10 cellular contexts compared by ENCODE assay signal in genomic region chr11:67370351-67371076, GRCh38. TPM values are rescaled to one million over a fixed set of nuclear protein-coding genes. Genes with fewer than 3 reads are reported as not detected.
DNase-seq lines count a peak whose midpoint lies in the region; ATAC-seq and TF ChIP-seq lines count a peak whose summit lies in the region.
"Had no signal": no experiment of that assay in that cellular context is flagged by ENCODE, and none has a peak within 500 bp of the region (broad histone marks: within the 10 kb centered on the region; RNA-seq: fewer than 3 reads in every experiment).

No MANE protein-coding gene starts in this region.

- TF ChIP-seq CTCF in BJ (IDR thresholded peaks at IDR 0.05; ENCODE audit: insufficient read depth, low read depth, low read length) = no peak
- no peak for TF ChIP-seq CTCF in endothelial cell (IDR thresholded peaks at IDR 0.05; ENCODE audit: unreplicated experiment)

- H3K4me1 Mint-ChIP-seq in endothelial cell (ENCODE audit: unreplicated experiment) = peaks cover 49% of the 10 kb centered on the region

- H3K79me1 ChIP-seq in neuronal stem cell (ENCODE audit: low read depth, low read length) = peaks cover 10% of the 10 kb centered on the region

- DNase-seq in BJ (ENCODE audit: low read depth) (no peak), LHCN-M2 (ENCODE audit: low read depth) (peak; percentile 85), endothelial cell (ENCODE audit: low spot score) (no peak), neuronal stem cell (ENCODE audit: low spot score) (no peak), DMS79 (lab: John Stamatoyannopoulos, UW) (no peak)
- DNase-seq: cortex of kidney, left ventricle myocardium superior had no signal

- peaks cover 30 to 38% of the 10 kb centered on the region in 2 donors for H3K4me1 ChIP-seq in neuronal stem cell (ENCODE audit: control insufficient read depth in 2 of 2, insufficient read depth in 1 of 2, low read depth in 1 of 2, low read length in 2 of 2)

- H2BK5ac ChIP-seq in neuronal stem cell (ENCODE audit: low read length) = no peak overlapping the region

- H2BK15ac ChIP-seq in neuronal stem cell (ENCODE audit: low read length) = peak overlapping the region; percentile 87

- H3K4me3 Mint-ChIP-seq in endothelial cell (ENCODE audit: unreplicated experiment) = peak overlapping the region; percentile 23

- no peak overlapping the region for H2AFZ ChIP-seq in neuronal stem cell (ENCODE audit: low read length)

- CTCF ChIA-PET in BJ (lab: Yijun Ruan, JAX) = interaction anchor here (0.6 to 24.6 kb wide), 12 partner anchors 11 to 213 kb away, joined by 3 to 892 read pairs (median 5); partner anchors contain the start of genes GSTP1, POLD4, PPP1CA and RAD9A

- peak overlapping the region; percentile 16 for H2AK5ac ChIP-seq in neuronal stem cell (ENCODE audit: low read depth, low read length)

- H3K27me3 ChIP-seq in BJ (ENCODE audit: control insufficient read depth, insufficient read depth, low read length) (no peaks in the 10 kb centered on the region), neuronal stem cell (ENCODE audit: control insufficient read depth in 3 of 3, insufficient read depth in 3 of 3, low read depth in 1 of 3, low read length in 3 of 3) (peaks cover 0 to 6% (median 0%) of the 10 kb centered on the region in 3 experiments)

- POLR2A ChIA-PET in BJ (lab: Charles Lee) = no interaction called here

- H2BK120ac ChIP-seq in neuronal stem cell (ENCODE audit: low read depth, low read length) = peak overlapping the region; percentile 34

- H3K4me3 ChIP-seq in BJ (ENCODE audit: low read depth, low read length) = peak overlapping the region; percentile 15
- no peak overlapping the region for H3K4me3 ChIP-seq in neuronal stem cell (ENCODE audit: low read length in 2 of 2)

- no peak overlapping the region for H4K8ac ChIP-seq in neuronal stem cell (ENCODE audit: low read depth, low read length)

- peak overlapping the region; percentile 57 for H3K18ac ChIP-seq in neuronal stem cell (ENCODE audit: low read length)

- peaks cover 19% of the 10 kb centered on the region for H3K27me3 Mint-ChIP-seq in endothelial cell (ENCODE audit: unreplicated experiment)

- no peak overlapping the region for H4K91ac ChIP-seq in neuronal stem cell (ENCODE audit: low read depth, low read length, poor library complexity)

- peak overlapping the region; percentile 33 for H2BK12ac ChIP-seq in neuronal stem cell (ENCODE audit: low read length)

- H3K23ac ChIP-seq in neuronal stem cell (ENCODE audit: low read depth, low read length, poor library complexity) = no peak overlapping the region

- H3K9me3 Mint-ChIP-seq in endothelial cell (ENCODE audit: unreplicated experiment) = no peaks in the 10 kb centered on the region

- H3K9ac ChIP-seq in neuronal stem cell (ENCODE audit: low read depth, low read length, poor library complexity) = peak overlapping the region; percentile 71

- peaks cover 5% of the 10 kb centered on the region for H3K36me3 ChIP-seq in BJ (ENCODE audit: control insufficient read depth, insufficient read depth, low read length)
- peaks cover 0 to 4% of the 10 kb centered on the region in 2 donors for H3K36me3 ChIP-seq in neuronal stem cell (replicated peaks in 1 of 2; ENCODE audit: control insufficient read depth in 2 of 2, insufficient read depth in 2 of 2, low read length in 2 of 2)

- ATAC-seq in GM19328 (IDR thresholded peaks at IDR 0.05; ENCODE audit: unreplicated experiment) = no peak
- no peak for ATAC-seq in HG03175 (IDR thresholded peaks at IDR 0.05; ENCODE audit: unreplicated experiment)
- ATAC-seq in HG03378 (IDR thresholded peaks at IDR 0.05; ENCODE audit: unreplicated experiment) = no peak

- H3K4ac ChIP-seq in neuronal stem cell (ENCODE audit: low read length) = no peak overlapping the region

- no peak overlapping the region for H3K27ac Mint-ChIP-seq in endothelial cell (ENCODE audit: unreplicated experiment)

- no CpG with 5 or more reads among the region's 14 CpGs for WGBS in neuronal stem cell (ENCODE audit: extremely low coverage in 2 of 2, insufficient read length in 2 of 2, insufficient replicate concordance in 1 of 2), 2 donors

- H3K14ac ChIP-seq in neuronal stem cell (ENCODE audit: low read length) = no peak overlapping the region

- no peak overlapping the region for H3K27ac ChIP-seq in neuronal stem cell (replicated peaks; ENCODE audit: low read length)

- no peak overlapping the region for H3K4me2 ChIP-seq in neuronal stem cell (ENCODE audit: insufficient read depth, low read length, poor library complexity, severe bottlenecking)

- H3K36me3 Mint-ChIP-seq in endothelial cell (ENCODE audit: low read depth, unreplicated experiment) = peaks cover 22% of the 10 kb centered on the region

- H3K9me3 ChIP-seq in neuronal stem cell (replicated peaks in 1 of 2; ENCODE audit: control insufficient read depth in 2 of 2, insufficient read depth in 1 of 2, low read depth in 1 of 2, low read length in 2 of 2) = no peaks in the 10 kb centered on the region

RNA-seq across cellular contexts. Expression of gene CLCF1, which starts 2.9 kb away (rescaled TPM):
- 13.9 and 21.3 TPM in 2 replicates for polyA plus RNA-seq in BJ (2011; rRNA removed)
- 9.8 and 11.6 TPM in 2 replicates for polyA minus RNA-seq in BJ (2011; rRNA and poly(A)+ RNA removed)
- total RNA-seq in LHCN-M2 (2014; rRNA removed) = 16.1 and 19.8 TPM in 2 replicates
- 9.9 TPM for polyA plus RNA-seq in LHCN-M2 (2012)
- total RNA-seq in endothelial cell (ENCODE audit: unreplicated experiment) = 12.6 TPM
- polyA plus RNA-seq in neuronal stem cell (2013, experiment 1 of 2) = 3.4 TPM
- 3.3 TPM for polyA plus RNA-seq in neuronal stem cell (2013, experiment 2 of 2)

RNA-seq across cellular contexts. Expression of gene POLD4, which starts 17.2 kb away (rescaled TPM):
- polyA plus RNA-seq in BJ (2011; rRNA removed) = 95.6 and 119 TPM in 2 replicates
- polyA minus RNA-seq in BJ (2011; rRNA and poly(A)+ RNA removed) = 14.4 and 21.1 TPM in 2 replicates
- 114 and 138 TPM in 2 replicates for total RNA-seq in LHCN-M2 (2014; rRNA removed)
- 172 TPM for polyA plus RNA-seq in LHCN-M2 (2012)
- total RNA-seq in endothelial cell (ENCODE audit: unreplicated experiment) = 92.1 TPM
- 11.9 TPM for polyA plus RNA-seq in neuronal stem cell (2013, experiment 1 of 2)
- polyA plus RNA-seq in neuronal stem cell (2013, experiment 2 of 2) = 10.9 TPM

RNA-seq across cellular contexts. Expression of gene RAD9A, which starts 21.3 kb away (rescaled TPM):
- 5.9 and 10.7 TPM in 2 replicates for polyA plus RNA-seq in BJ (2011; rRNA removed)
- polyA minus RNA-seq in BJ (2011; rRNA and poly(A)+ RNA removed) = 1.9 and 2.5 TPM in 2 replicates
- 6.7 and 12.3 TPM in 2 replicates for total RNA-seq in LHCN-M2 (2014; rRNA removed)
- 8.1 TPM for polyA plus RNA-seq in LHCN-M2 (2012)
- total RNA-seq in endothelial cell (ENCODE audit: unreplicated experiment) = 18.4 TPM
- 29.1 TPM for polyA plus RNA-seq in neuronal stem cell (2013, experiment 1 of 2)
- polyA plus RNA-seq in neuronal stem cell (2013, experiment 2 of 2) = 29.1 TPM

RNA-seq across cellular contexts. Expression of gene PPP1CA, which starts 31.1 kb away (rescaled TPM):
- polyA plus RNA-seq in BJ (2011; rRNA removed) = 146 and 233 TPM in 2 replicates
- polyA minus RNA-seq in BJ (2011; rRNA and poly(A)+ RNA removed) = 104 and 141 TPM in 2 replicates
- total RNA-seq in LHCN-M2 (2014; rRNA removed) (239 and 247 TPM in 2 replicates), endothelial cell (ENCODE audit: unreplicated experiment) (249 TPM)
- 290 TPM for polyA plus RNA-seq in LHCN-M2 (2012)
- polyA plus RNA-seq in neuronal stem cell (2013, experiment 1 of 2) = 114 TPM
- polyA plus RNA-seq in neuronal stem cell (2013, experiment 2 of 2) = 112 TPM

RNA-seq across cellular contexts. Expression of gene TBC1D10C, which starts 33.4 kb away (rescaled TPM):
- polyA plus RNA-seq in BJ (2011; rRNA removed) = not detected in 2 replicates
- not detected in 2 replicates for polyA minus RNA-seq in BJ (2011; rRNA and poly(A)+ RNA removed)
- total RNA-seq in LHCN-M2 (2014; rRNA removed) = not detected in 2 replicates
- 0.13 TPM for polyA plus RNA-seq in LHCN-M2 (2012)
- total RNA-seq in endothelial cell (ENCODE audit: unreplicated experiment) = 13.2 TPM
- 0.36 TPM for polyA plus RNA-seq in neuronal stem cell (2013, experiment 1 of 2)
- polyA plus RNA-seq in neuronal stem cell (2013, experiment 2 of 2) = 0.53 TPM
